Comparison of ENCODE assay signal across 23 cellular contexts in the genomic region with DNA sequence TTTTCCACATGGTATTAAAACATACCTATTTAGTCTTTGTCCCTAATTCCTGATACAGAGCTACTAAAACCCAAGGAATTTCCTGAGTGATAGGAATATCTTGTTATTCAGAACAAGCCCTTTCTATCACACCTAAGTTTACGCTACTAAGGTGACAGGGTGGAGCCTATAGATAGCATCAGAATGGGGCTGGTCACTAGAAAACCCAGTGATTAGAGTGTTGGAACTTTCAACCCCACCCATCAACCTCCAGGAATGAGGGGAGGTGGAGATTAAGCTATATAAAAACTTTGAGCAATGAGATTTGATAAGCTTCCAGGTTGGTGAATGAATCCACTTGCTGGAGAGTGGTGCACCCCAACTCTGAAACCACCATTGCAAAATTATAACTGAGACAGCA.
"Had no signal": no experiment of that assay in that cellular context is flagged by ENCODE, and none has a peak within 500 bp of the region (broad histone marks: within the 10 kb centered on the region; RNA-seq: fewer than 3 reads in every experiment).

No MANE protein-coding gene starts in this region.

- DNase-seq: effector memory CD8-positive, alpha-beta T cell; esophagus squamous epithelium; foreskin fibroblast; glutamatergic neuron; immature natural killer cell; left cardiac atrium; left ventricle myocardium superior; mesenchymal stem cell; nucleus accumbens; ovary; sigmoid colon; stimulated activated CD4-positive, alpha-beta T cell treated with anti-CD3 and anti-CD28 coated beads, Interleukin-12 subunit alpha, Interleukin-12 subunit beta, amount 100 ng/mL, for 4 hours; stimulated activated naive CD4-positive, alpha-beta T cell; stomach; substantia nigra; trophoblast cell had no signal

- H3K4me3 ChIP-seq: esophagus squamous epithelium, gastroesophageal sphincter, lung, neural progenitor cell, ovary, right atrium auricular region, sigmoid colon, skin epidermis, stomach, thoracic aorta had no signal

- H3K4me2 ChIP-seq: neural progenitor cell had no signal

- FAIRE-seq: keratinocyte had no signal

- H3K9me3 ChIP-seq: esophagus squamous epithelium, gastroesophageal sphincter, right atrium auricular region, sigmoid colon, stomach, thoracic aorta had no signal

- H3K36me3 ChIP-seq: esophagus squamous epithelium, gastroesophageal sphincter, neural progenitor cell, ovary, right atrium auricular region, sigmoid colon, stomach, thoracic aorta had no signal

- H3K27ac ChIP-seq: esophagus squamous epithelium, gastroesophageal sphincter, neural progenitor cell, ovary, right atrium auricular region, sigmoid colon, skin epidermis, thoracic aorta had no signal

- H3K4me1 ChIP-seq: esophagus squamous epithelium had no signal

- H3K9ac ChIP-seq: neural progenitor cell had no signal

- H2AFZ ChIP-seq: neural progenitor cell had no signal

- H3K27me3 ChIP-seq: esophagus squamous epithelium, gastroesophageal sphincter, neural progenitor cell, ovary, right atrium auricular region, sigmoid colon, stomach had no signal
